Comparison of ENCODE assay signal across 15 cellular contexts in genomic region chr17:16973760-16974540, GRCh38. TPM values are rescaled to one million over a fixed set of nuclear protein-coding genes. Genes with fewer than 3 reads are reported as not detected.
A peak's percentile ranks its signal among the peaks of the same experiment; 100 is the strongest.
DNase-seq lines count a peak whose midpoint lies in the region; ATAC-seq and TF ChIP-seq lines count a peak whose summit lies in the region.
"Had no signal": no experiment of that assay in that cellular context is flagged by ENCODE, and none has a peak within 500 bp of the region (broad histone marks: within the 10 kb centered on the region; RNA-seq: fewer than 3 reads in every experiment).

No MANE protein-coding gene starts in this region.

- peak; percentile 7 for DNase-seq in COLO668 (lab: John Stamatoyannopoulos, UW; ENCODE audit: unreplicated experiment)
- DNase-seq in SHP77 treated with DMSO at 0.1 percent for 48 hours (lab: John Stamatoyannopoulos, UW), result peak; percentile 48
- no peak for DNase-seq in osteoblast (ENCODE audit: insufficient read length, low spot score, missing footprints)
- no peak for DNase-seq in activated T-cell treated with anti-CD3 and anti-CD28 coated beads, Interleukin-2, amount 50 U/mL, for 24 hours
- DNase-seq in NCI-H2196 treated with DMSO at 0.1 percent for 48 hours (lab: John Stamatoyannopoulos, UW; ENCODE audit: unreplicated experiment), result no peak
- DNase-seq in HAP-1 (ENCODE audit: low spot score in 2 of 2), result no peak
- DNase-seq: activated CD4-positive, alpha-beta memory T cell treated with anti-CD3 and anti-CD28 coated beads for 36 hours; activated naive CD4-positive, alpha-beta T cell treated with Interleukin-2 at 50 U/mL for 16 hours; caudate nucleus; NCI-H446 treated with DMSO at 0.1 percent for 48 hours; thyroid gland had no signal

- H3K36me3 ChIP-seq in osteoblast (ENCODE audit: insufficient read depth, low read length), result no peaks in the 10 kb centered on the region
- H3K36me3 ChIP-seq in HAP-1 (replicated peaks), result no peaks in the 10 kb centered on the region
- H3K36me3 ChIP-seq: thyroid gland had no signal

- H3K4me2 ChIP-seq in osteoblast (ENCODE audit: insufficient read depth, low read length), result no peak overlapping the region

- no peak overlapping the region for H3K27ac ChIP-seq in osteoblast (ENCODE audit: low read depth, low read length)
- H3K27ac ChIP-seq: thyroid gland had no signal

- H3K4me1 ChIP-seq in osteoblast (ENCODE audit: insufficient read depth, low read length) (peaks cover 2% of the 10 kb centered on the region), HAP-1 (peaks cover 2% of the 10 kb centered on the region; the same call in 1 of the 2 replicates)

- ATAC-seq in GM18868 (IDR thresholded peaks at IDR 0.05; ENCODE audit: unreplicated experiment) (peak; percentile 44), HG03060 (IDR thresholded peaks at IDR 0.05; ENCODE audit: low read depth, unreplicated experiment) (peak; percentile 19)

- H3K9me3 ChIP-seq in osteoblast (ENCODE audit: low read depth, low read length) (no peaks in the 10 kb centered on the region), HAP-1 (no peaks in the 10 kb centered on the region)
- H3K9me3 ChIP-seq: thyroid gland had no signal

- H3K27me3 ChIP-seq in osteoblast (ENCODE audit: insufficient read depth, low read length) (peaks cover 30% of the 10 kb centered on the region), HAP-1 (ENCODE audit: low read depth) (peaks cover 19% of the 10 kb centered on the region)
- H3K27me3 ChIP-seq: thyroid gland had no signal

- H3K9me3 Mint-ChIP-seq in activated T-cell treated with anti-CD3 and anti-CD28 coated beads, Interleukin-2, amount 50 U/mL, for 24 hours, result no peaks in the 10 kb centered on the region
- H3K9me3 Mint-ChIP-seq: activated CD4-positive, alpha-beta memory T cell treated with anti-CD3 and anti-CD28 coated beads for 36 hours had no signal

- no peaks in the 10 kb centered on the region for H3K79me2 ChIP-seq in osteoblast (ENCODE audit: insufficient read depth, low read length)

- H3K4me3 Mint-ChIP-seq in activated T-cell treated with anti-CD3 and anti-CD28 coated beads, Interleukin-2, amount 50 U/mL, for 24 hours, result no peak overlapping the region
- H3K4me3 Mint-ChIP-seq: activated CD4-positive, alpha-beta memory T cell treated with anti-CD3 and anti-CD28 coated beads for 36 hours had no signal

- TF ChIP-seq CTCF in osteoblast (IDR thresholded peaks at IDR 0.05; ENCODE audit: extremely low read depth, low read depth, low read length), result no peak

- no peak overlapping the region for H3K4me3 ChIP-seq in osteoblast (ENCODE audit: insufficient read depth, low read length)
- no peak overlapping the region for H3K4me3 ChIP-seq in HAP-1
- H3K4me3 ChIP-seq: thyroid gland had no signal

- H3K4me1 Mint-ChIP-seq in activated T-cell treated with anti-CD3 and anti-CD28 coated beads, Interleukin-2, amount 50 U/mL, for 24 hours (ENCODE audit: low read depth), result peaks cover 15% of the 10 kb centered on the region

- H2AFZ ChIP-seq in osteoblast (ENCODE audit: low read length), result no peak overlapping the region

- no peaks in the 10 kb centered on the region for H3K27me3 Mint-ChIP-seq in activated T-cell treated with anti-CD3 and anti-CD28 coated beads, Interleukin-2, amount 50 U/mL, for 24 hours
- H3K27me3 Mint-ChIP-seq: activated CD4-positive, alpha-beta memory T cell treated with anti-CD3 and anti-CD28 coated beads for 36 hours had no signal

- in situ Hi-C loops in HAP-1 (cut with MboI; ENCODE audit: low sequenced_read_pairs), result no loop called here

- H3K27ac Mint-ChIP-seq in activated T-cell treated with anti-CD3 and anti-CD28 coated beads, Interleukin-2, amount 50 U/mL, for 24 hours, result no peak overlapping the region
- H3K27ac Mint-ChIP-seq: activated CD4-positive, alpha-beta memory T cell treated with anti-CD3 and anti-CD28 coated beads for 36 hours had no signal

- no peaks in the 10 kb centered on the region for H4K20me1 ChIP-seq in osteoblast (ENCODE audit: insufficient read depth, low read length)

- no peaks in the 10 kb centered on the region for H3K36me3 Mint-ChIP-seq in activated T-cell treated with anti-CD3 and anti-CD28 coated beads, Interleukin-2, amount 50 U/mL, for 24 hours (ENCODE audit: low read depth)
- H3K36me3 Mint-ChIP-seq: activated CD4-positive, alpha-beta memory T cell treated with anti-CD3 and anti-CD28 coated beads for 36 hours had no signal

RNA-seq across cellular contexts. Expression of gene TNFRSF13B, which starts 2.0 kb away (rescaled TPM):
- total RNA-seq in osteoblast, result not detected in 2 replicates
- total RNA-seq: activated CD4-positive, alpha-beta memory T cell treated with anti-CD3 and anti-CD28 coated beads for 36 hours; Daoy; epithelial cell of proximal tubule; thyroid gland had no signal

Comparison
In these comparisons a context has a peak if more than half of its experiments do, and no peak if none do; other contexts are left out.
1. DNase-seq: peak in COLO668 (single experiment) and SHP77 treated with DMSO at 0.1 percent for 48 hours (single experiment); none in osteoblast (single experiment), activated T-cell treated with anti-CD3 and anti-CD28 coated beads, Interleukin-2, amount 50 U/mL, for 24 hours (single experiment), NCI-H2196 treated with DMSO at 0.1 percent for 48 hours (single experiment) and HAP-1 (0 of 2).